Comparison of ENCODE assay signal across 22 cellular contexts in genomic region chr11:134644489-134645456, GRCh38.
A peak's percentile ranks its signal among the peaks of the same experiment; 100 is the strongest.
DNase-seq lines count a peak whose midpoint lies in the region; ATAC-seq and TF ChIP-seq lines count a peak whose summit lies in the region.
"Had no signal": no experiment of that assay in that cellular context is flagged by ENCODE, and none has a peak within 500 bp of the region (broad histone marks: within the 10 kb centered on the region; RNA-seq: fewer than 3 reads in every experiment).

No MANE protein-coding gene starts in this region.

- H3K27me3 ChIP-seq in left lung (peaks cover 0 to 33% of the 10 kb centered on the region in 2 donors), upper lobe of right lung (peaks cover 4% of the 10 kb centered on the region)
- H3K27me3 ChIP-seq: colonic mucosa had no signal

- H3K4me3 Mint-ChIP-seq in WTC11 (no peak overlapping the region), T-helper 17 cell (no peak overlapping the region)
- H3K4me3 Mint-ChIP-seq: activated B cell treated with CpG ODN at 0.5 μM for 24 hours; activated CD8-positive, alpha-beta T cell treated with anti-CD3 and anti-CD28 coated beads for 36 hours; activated naive CD8-positive, alpha-beta T cell; CD4-positive, CD25-positive, alpha-beta regulatory T cell; IgD-negative memory B cell; nephron progenitor cell had no signal

- H3K9me3 ChIP-seq in left lung (no peaks in the 10 kb centered on the region), upper lobe of right lung (no peaks in the 10 kb centered on the region), T-helper 17 cell (ENCODE audit: control insufficient read depth, low read length, poor library complexity, severe bottlenecking) (no peaks in the 10 kb centered on the region)
- H3K9me3 ChIP-seq: colonic mucosa, MG63, prostate gland had no signal

- DNase-seq in Right ventricle myocardium superior (no peak), cardiac septum (ENCODE audit: low spot score) (no peak), WTC11 (ENCODE audit: low spot score) (no peak), left lung (no peak), upper lobe of right lung (no peak), UCSD-AML1 (lab: John Stamatoyannopoulos, UW; ENCODE audit: unreplicated experiment) (no peak), T-helper 17 cell (no peak)
- DNase-seq: activated B cell treated with CpG ODN at 0.5 μM for 24 hours; activated CD8-positive, alpha-beta T cell treated with anti-CD3 and anti-CD28 coated beads for 36 hours; activated T-cell treated with anti-CD3 and anti-CD28 coated beads, Interleukin-2, amount 50 U/mL, for 48 hours; CD4-positive, CD25-positive, alpha-beta regulatory T cell; colonic mucosa; DMS153; MG63; NCI-H1436 treated with DMSO at 0.1 percent for 48 hours; NCI-H226; nephron progenitor cell; substantia nigra had no signal

- intact Hi-C loops in Right ventricle myocardium superior (cut with DNase I) (no loop called here), cardiac septum (cut with DNase I) (no loop called here), left lung (cut with DNase I) (no loop called here), upper lobe of right lung (cut with DNase I) (no loop called here)

- H3K27ac Mint-ChIP-seq in WTC11 (no peak overlapping the region), T-helper 17 cell (no peak overlapping the region)
- H3K27ac Mint-ChIP-seq: activated B cell treated with CpG ODN at 0.5 μM for 24 hours; activated CD8-positive, alpha-beta T cell treated with anti-CD3 and anti-CD28 coated beads for 36 hours; activated naive CD8-positive, alpha-beta T cell; CD4-positive, CD25-positive, alpha-beta regulatory T cell; IgD-negative memory B cell; nephron progenitor cell had no signal

- no peaks in the 10 kb centered on the region for H3K36me3 Mint-ChIP-seq in WTC11
- no peaks in the 10 kb centered on the region for H3K36me3 Mint-ChIP-seq in T-helper 17 cell (ENCODE audit: low read depth)
- H3K36me3 Mint-ChIP-seq: activated naive CD8-positive, alpha-beta T cell; CD4-positive, CD25-positive, alpha-beta regulatory T cell; IgD-negative memory B cell had no signal

- H3K9me3 Mint-ChIP-seq in WTC11 = no peaks in the 10 kb centered on the region
- H3K9me3 Mint-ChIP-seq: activated B cell treated with CpG ODN at 0.5 μM for 24 hours; activated CD8-positive, alpha-beta T cell treated with anti-CD3 and anti-CD28 coated beads for 36 hours; IgD-negative memory B cell; nephron progenitor cell had no signal

- TF ChIP-seq CTCF in WTC11 (IDR thresholded peaks at IDR 0.05) (no peak), left lung (IDR thresholded peaks at IDR 0.05) (no peak), upper lobe of right lung (IDR thresholded peaks at IDR 0.05) (no peak)

- ATAC-seq in Right ventricle myocardium superior (ENCODE audit: poor library complexity) (peak; percentile 76), WTC11 (peak; percentile 23), left lung (peak; percentile 21), upper lobe of right lung (peak; percentile 20), T-helper 17 cell (no peak), HG03280 (IDR thresholded peaks at IDR 0.05; ENCODE audit: unreplicated experiment) (no peak)
- ATAC-seq: activated CD8-positive, alpha-beta T cell treated with anti-CD3 and anti-CD28 coated beads for 36 hours had no signal

- POLR2A ChIA-PET in WTC11 (lab: Charles Lee) = no interaction called here

- CTCF ChIA-PET in WTC11 (lab: Charles Lee) = no interaction called here

- H3K4me1 ChIP-seq in left lung = no peaks in the 10 kb centered on the region
- H3K4me1 ChIP-seq in upper lobe of right lung = no peaks in the 10 kb centered on the region
- H3K4me1 ChIP-seq: colonic mucosa, prostate gland had no signal

- H3K27me3 Mint-ChIP-seq in WTC11 (ENCODE audit: low read depth) = peaks cover 14% of the 10 kb centered on the region
- peaks cover 56% of the 10 kb centered on the region for H3K27me3 Mint-ChIP-seq in T-helper 17 cell
- H3K27me3 Mint-ChIP-seq: activated naive CD8-positive, alpha-beta T cell; CD4-positive, CD25-positive, alpha-beta regulatory T cell had no signal

- peaks cover 32% of the 10 kb centered on the region for H3K4me1 Mint-ChIP-seq in WTC11
- peaks cover 2% of the 10 kb centered on the region for H3K4me1 Mint-ChIP-seq in T-helper 17 cell
- H3K4me1 Mint-ChIP-seq: activated B cell treated with CpG ODN at 0.5 μM for 24 hours, IgD-negative memory B cell had no signal

- H3K4me3 ChIP-seq in left lung = no peak overlapping the region
- no peak overlapping the region for H3K4me3 ChIP-seq in upper lobe of right lung
- H3K4me3 ChIP-seq: colonic mucosa, MG63, prostate gland had no signal

- H3K27ac ChIP-seq in left lung (no peak overlapping the region), upper lobe of right lung (no peak overlapping the region)
- H3K27ac ChIP-seq: colonic mucosa, prostate gland had no signal

- H3K36me3 ChIP-seq in left lung (no peaks in the 10 kb centered on the region), upper lobe of right lung (no peaks in the 10 kb centered on the region)
- H3K36me3 ChIP-seq: colonic mucosa, MG63, prostate gland had no signal

TF ChIP-seq in WTC11, 78 proteins besides CTCF, POLR2A, EP300 and RAD21:
- TF ChIP-seq ETV6 (CRISPR knock-in tag; IDR thresholded peaks at IDR 0.05) (no peak), ATF1 (CRISPR knock-in tag; IDR thresholded peaks at IDR 0.05) (no peak), GTF2I (CRISPR knock-in tag; conservative IDR thresholded peaks at IDR 0.05) (no peak), MYBL2 (CRISPR knock-in tag; IDR thresholded peaks at IDR 0.05) (no peak), NFYB (CRISPR knock-in tag; conservative IDR thresholded peaks at IDR 0.05; ENCODE audit: low read depth) (no peak), GABPB1 (CRISPR knock-in tag; IDR thresholded peaks at IDR 0.05) (no peak), ZNF263 (CRISPR knock-in tag; IDR thresholded peaks at IDR 0.05; ENCODE audit: low read depth) (no peak), JAZF1 (CRISPR knock-in tag; IDR thresholded peaks at IDR 0.05) (no peak)
- TF ChIP-seq, protein P1, sequence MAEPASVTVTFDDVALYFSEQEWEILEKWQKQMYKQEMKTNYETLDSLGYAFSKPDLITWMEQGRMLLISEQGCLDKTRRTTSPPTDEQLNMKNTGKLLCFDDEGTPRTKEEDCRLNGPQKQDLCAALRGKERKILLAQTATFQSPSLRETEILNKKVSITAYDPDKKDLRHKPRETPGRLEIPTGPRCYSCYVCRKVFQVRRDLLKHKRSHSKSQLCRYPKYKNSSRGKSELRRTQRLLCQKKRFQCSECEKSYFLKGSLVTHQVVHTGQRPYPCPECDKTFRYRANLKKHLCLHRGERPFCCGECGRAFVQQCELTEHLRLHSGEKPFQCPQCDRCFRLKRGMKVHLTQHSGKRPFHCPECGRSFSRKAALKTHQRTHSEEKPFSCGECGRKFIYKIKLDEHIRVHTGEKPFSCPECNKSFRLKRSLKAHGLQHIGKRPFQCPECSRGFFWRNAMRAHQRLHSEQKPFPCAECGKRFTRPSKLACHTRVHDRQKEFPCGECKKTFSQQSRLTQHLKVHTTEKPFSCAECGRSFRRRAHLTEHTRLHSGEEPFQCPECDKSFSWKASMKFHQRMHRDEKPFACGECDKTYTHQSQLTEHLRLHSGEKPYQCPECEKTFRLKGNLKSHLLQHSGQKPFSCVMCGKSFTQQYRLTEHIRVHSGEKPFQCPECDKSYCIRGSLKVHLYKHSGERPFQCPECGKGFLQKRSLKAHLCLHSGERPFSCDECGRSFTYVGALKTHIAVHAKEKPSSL (CRISPR knock-in tag; conservative IDR thresholded peaks at IDR 0.05) = no peak
- TF ChIP-seq, protein P2, sequence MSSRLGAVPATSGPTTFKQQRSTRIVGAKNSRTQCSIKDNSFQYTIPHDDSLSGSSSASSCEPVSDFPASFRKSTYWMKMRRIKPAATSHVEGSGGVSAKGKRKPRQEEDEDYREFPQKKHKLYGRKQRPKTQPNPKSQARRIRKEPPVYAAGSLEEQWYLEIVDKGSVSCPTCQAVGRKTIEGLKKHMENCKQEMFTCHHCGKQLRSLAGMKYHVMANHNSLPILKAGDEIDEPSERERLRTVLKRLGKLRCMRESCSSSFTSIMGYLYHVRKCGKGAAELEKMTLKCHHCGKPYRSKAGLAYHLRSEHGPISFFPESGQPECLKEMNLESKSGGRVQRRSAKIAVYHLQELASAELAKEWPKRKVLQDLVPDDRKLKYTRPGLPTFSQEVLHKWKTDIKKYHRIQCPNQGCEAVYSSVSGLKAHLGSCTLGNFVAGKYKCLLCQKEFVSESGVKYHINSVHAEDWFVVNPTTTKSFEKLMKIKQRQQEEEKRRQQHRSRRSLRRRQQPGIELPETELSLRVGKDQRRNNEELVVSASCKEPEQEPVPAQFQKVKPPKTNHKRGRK (CRISPR knock-in tag; IDR thresholded peaks at IDR 0.05; ENCODE audit: borderline replicate concordance) = no peak
- TF ChIP-seq, protein P3, sequence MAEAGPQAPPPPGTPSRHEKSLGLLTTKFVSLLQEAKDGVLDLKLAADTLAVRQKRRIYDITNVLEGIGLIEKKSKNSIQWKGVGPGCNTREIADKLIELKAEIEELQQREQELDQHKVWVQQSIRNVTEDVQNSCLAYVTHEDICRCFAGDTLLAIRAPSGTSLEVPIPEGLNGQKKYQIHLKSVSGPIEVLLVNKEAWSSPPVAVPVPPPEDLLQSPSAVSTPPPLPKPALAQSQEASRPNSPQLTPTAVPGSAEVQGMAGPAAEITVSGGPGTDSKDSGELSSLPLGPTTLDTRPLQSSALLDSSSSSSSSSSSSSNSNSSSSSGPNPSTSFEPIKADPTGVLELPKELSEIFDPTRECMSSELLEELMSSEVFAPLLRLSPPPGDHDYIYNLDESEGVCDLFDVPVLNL (CRISPR knock-in tag; IDR thresholded peaks at IDR 0.05; ENCODE audit: borderline replicate concordance, low read depth) = no peak

Comparison
In these comparisons a context has a peak if more than half of its experiments do, and no peak if none do; other contexts are left out.
1. ATAC-seq: peak in Right ventricle myocardium superior (single experiment), WTC11 (single experiment), left lung (single experiment) and upper lobe of right lung (single experiment); none in T-helper 17 cell (single experiment) and HG03280 (single experiment).